Comparison of ENCODE assay signal across 8 cellular contexts in the genomic region with DNA sequence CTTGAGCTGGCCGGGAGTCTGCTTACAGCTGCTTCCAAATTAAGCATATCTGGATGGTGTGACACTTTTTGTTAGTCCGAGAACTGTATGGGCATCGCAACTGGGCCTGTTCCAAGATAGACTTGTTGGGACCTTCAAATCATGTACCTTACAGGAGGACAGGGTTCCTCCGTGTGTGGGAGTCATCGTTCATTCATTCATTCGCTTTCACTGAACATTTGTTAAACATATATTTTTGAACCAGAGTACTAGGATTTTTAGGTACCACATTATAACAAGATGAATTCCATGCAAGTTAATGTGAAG. TPM values are rescaled to one million over a fixed set of nuclear protein-coding genes. Genes with fewer than 3 reads are reported as not detected.
DNase-seq lines count a peak whose midpoint lies in the region; ATAC-seq, FAIRE-seq and TF ChIP-seq lines count a peak whose summit lies in the region.

No MANE protein-coding gene starts in this region.

- no peak for FAIRE-seq in pancreas (lab: Jason Lieb, UNC)

- TF ChIP-seq CTCF in pancreas (IDR thresholded peaks at IDR 0.05): no peak

- H3K27ac ChIP-seq in BLaER1 treated with 17β-estradiol and CSF1 and Interleukin-3, amounts not matched to agents 10 nM and 100 nM: peak overlapping the region; percentile 84 to 94 (median 90)
- peak overlapping the region; percentile 71 for H3K27ac ChIP-seq in effector memory CD4-positive, alpha-beta T cell (ENCODE audit: insufficient read depth, low read length, poor library complexity, severe bottlenecking)
- H3K27ac ChIP-seq in pancreas: peak overlapping the region; percentile 76 to 89 (median 86)

- H3K4me1 ChIP-seq in BLaER1 treated with 17β-estradiol and CSF1 and Interleukin-3, amounts not matched to agents 10 nM and 100 nM: peaks cover 22 to 32% (median 28%) of the 10 kb centered on the region in 10 experiments
- H3K4me1 ChIP-seq in effector memory CD4-positive, alpha-beta T cell (ENCODE audit: control insufficient read depth, insufficient read depth, low read length, poor library complexity, severe bottlenecking): peaks cover 9% of the 10 kb centered on the region
- H3K4me1 ChIP-seq in pancreas: peaks cover 0 to 25% (median 9%) of the 10 kb centered on the region in 3 donors

- WGBS in pancreas, 2 donors: 6% methylated on average over 6 of the region's 6 CpGs

- 0 out of 22 replicates have a peak, but pooled peaks cover 0 to 5% (median 0%) of the 10 kb centered on the region in 11 experiments for H3K36me3 ChIP-seq in BLaER1 treated with 17β-estradiol and CSF1 and Interleukin-3, amounts not matched to agents 10 nM and 100 nM
- H3K36me3 ChIP-seq in effector memory CD4-positive, alpha-beta T cell (ENCODE audit: control insufficient read depth, insufficient read depth, low read length): no peaks in the 10 kb centered on the region
- no peaks in the 10 kb centered on the region for H3K36me3 ChIP-seq in pancreas

- H3K9ac ChIP-seq in BLaER1 treated with 17β-estradiol and CSF1 and Interleukin-3, amounts not matched to agents 10 nM and 100 nM: peak overlapping the region; percentile 89 to 99 (median 93)

- H4K20me1 ChIP-seq in BLaER1 treated with 17β-estradiol and CSF1 and Interleukin-3, amounts not matched to agents 10 nM and 100 nM: peaks cover 0 to 38% (median 19%) of the 10 kb centered on the region in 11 experiments; a peak in 11 of 22 replicates

- no peaks in the 10 kb centered on the region for H3K27me3 ChIP-seq in BLaER1 treated with 17β-estradiol and CSF1 and Interleukin-3, amounts not matched to agents 10 nM and 100 nM
- no peaks in the 10 kb centered on the region for H3K27me3 ChIP-seq in effector memory CD4-positive, alpha-beta T cell (replicated peaks; ENCODE audit: control insufficient read depth, insufficient read depth, low read length, poor library complexity, severe bottlenecking)
- no peaks in the 10 kb centered on the region for H3K27me3 ChIP-seq in pancreas

- intact Hi-C loops in pancreas (cut with DNase I): no loop called here

- no peaks in the 10 kb centered on the region for H3K9me3 ChIP-seq in BLaER1 treated with 17β-estradiol and CSF1 and Interleukin-3, amounts not matched to agents 10 nM and 100 nM (replicated peaks in 1 of 11)
- no peaks in the 10 kb centered on the region for H3K9me3 ChIP-seq in effector memory CD4-positive, alpha-beta T cell (ENCODE audit: control insufficient read depth, low read length)
- H3K9me3 ChIP-seq in pancreas: no peaks in the 10 kb centered on the region

- ATAC-seq in GM21515 (IDR thresholded peaks at IDR 0.05; ENCODE audit: unreplicated experiment) (peak; percentile 35), pancreas (no peak)

- DNase-seq in Jurkat, Clone E6-1 (ENCODE audit: low read depth, low spot score): no peak
- DNase-seq in effector memory CD4-positive, alpha-beta T cell: no peak
- no peak for DNase-seq in pancreas
- DNase-seq in SHP77 treated with DMSO at 0.1 percent for 48 hours (lab: John Stamatoyannopoulos, UW): no peak
- DNase-seq in EL: no peak
- DNase-seq in NCI-H1105 treated with DMSO at 0.1 percent for 48 hours (lab: John Stamatoyannopoulos, UW): no peak

- H3K4me2 ChIP-seq in BLaER1 treated with 17β-estradiol and CSF1 and Interleukin-3, amounts not matched to agents 10 nM and 100 nM: peak overlapping the region; percentile 57 to 92 (median 81)

- peak overlapping the region; percentile 87 to 100 (median 96) for H3K4me3 ChIP-seq in BLaER1 treated with 17β-estradiol and CSF1 and Interleukin-3, amounts not matched to agents 10 nM and 100 nM
- peak overlapping the region; percentile 75 for H3K4me3 ChIP-seq in Jurkat, Clone E6-1 (ENCODE audit: low read length)
- peak overlapping the region; percentile 92 for H3K4me3 ChIP-seq in effector memory CD4-positive, alpha-beta T cell (ENCODE audit: insufficient read depth, low read depth, low read length, poor library complexity, severe bottlenecking)
- H3K4me3 ChIP-seq in pancreas: peak overlapping the region; percentile 87 to 100 (median 92)

RNA-seq across cellular contexts. Expression of a gene that starts 0.4 kb away (rescaled TPM):
- 31.2 TPM for polyA plus RNA-seq in Jurkat, Clone E6-1 (2012; ENCODE audit: insufficient read depth, insufficient read length)
- total RNA-seq in pancreas: 10 to 100 TPM; 20.8 to 41.4 (median 27.3) TPM
- polyA plus RNA-seq in pancreas: 10 to 100 TPM in 1 of 2 donors, 1 to 10 TPM in 1; 6.1 to 11.0 TPM

RNA-seq across cellular contexts. Expression of a gene that starts 58.7 kb away (rescaled TPM):
- 14.6 TPM for polyA plus RNA-seq in Jurkat, Clone E6-1 (2012; ENCODE audit: insufficient read depth, insufficient read length)
- total RNA-seq in pancreas: 10 to 100 TPM in 2 of 6 donors, 1 to 10 TPM in 4; 5.7 to 20.8 (median 9.1) TPM
- 10 to 100 TPM; 20.3 to 25.6 TPM for polyA plus RNA-seq in pancreas
